9 cellular contexts compared by ENCODE assay signal in the genomic region with DNA sequence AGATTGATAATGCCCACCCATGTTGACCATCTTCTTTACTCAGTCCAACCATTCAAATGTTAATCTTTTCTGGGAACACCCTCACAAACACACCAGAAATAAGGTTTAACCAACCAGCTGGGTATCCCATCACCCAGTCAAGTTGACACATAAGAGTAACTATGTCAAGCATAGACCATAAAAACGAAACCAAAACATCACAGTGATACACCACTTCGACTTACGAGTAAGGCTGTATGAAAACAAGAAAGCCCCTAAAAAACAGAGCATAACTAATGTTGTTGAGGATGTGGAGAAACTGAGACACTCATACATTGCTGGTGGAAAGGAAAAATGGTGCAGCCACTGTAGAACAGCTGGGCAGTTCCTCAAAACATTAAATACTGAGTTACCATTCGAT. TPM values are rescaled to one million over a fixed set of nuclear protein-coding genes. Genes with fewer than 3 reads are reported as not detected.
DNase-seq lines count a peak whose midpoint lies in the region; ATAC-seq and TF ChIP-seq lines count a peak whose summit lies in the region.
"Had no signal": no experiment of that assay in that cellular context is flagged by ENCODE, and none has a peak within 500 bp of the region (broad histone marks: within the 10 kb centered on the region; RNA-seq: fewer than 3 reads in every experiment).

No MANE protein-coding gene starts in this region.

- H3K9me3 Mint-ChIP-seq in activated T-helper 2 cell treated with anti-CD3 and anti-CD28 coated beads, Interferon-gamma antibody, Interleukin-2, Interleukin-4, amounts not matched to agents 10 μg/mL and 5 μg/mL and 100 μg/mL, durations not matched to agents 14 hours and 24 hours and 36 hours = peaks cover 21% of the 10 kb centered on the region
- no peaks in the 10 kb centered on the region for H3K9me3 Mint-ChIP-seq in CD14-positive monocyte

- DNase-seq in activated T-helper 2 cell treated with anti-CD3 and anti-CD28 coated beads, Interferon-gamma antibody, Interleukin-2, Interleukin-4, amounts not matched to agents 10 μg/mL and 5 μg/mL and 100 μg/mL, durations not matched to agents 14 hours and 24 hours and 36 hours (ENCODE audit: low spot score) = no peak
- no peak for DNase-seq in NCI-H2196 (lab: John Stamatoyannopoulos, UW; ENCODE audit: unreplicated experiment)
- no peak for DNase-seq in DMS153 treated with DMSO at 0.1 percent for 48 hours (lab: John Stamatoyannopoulos, UW; ENCODE audit: unreplicated experiment)
- no peak for DNase-seq in GM19240 (ENCODE audit: insufficient read length, low spot score)
- no peak for DNase-seq in CD14-positive monocyte (ENCODE audit: low spot score)
- DNase-seq: NCI-H2107 had no signal

- intact Hi-C loops in activated T-helper 2 cell treated with anti-CD3 and anti-CD28 coated beads, Interferon-gamma antibody, Interleukin-2, Interleukin-4, amounts not matched to agents 10 μg/mL and 5 μg/mL and 100 μg/mL, durations not matched to agents 14 hours and 24 hours and 36 hours (cut with micrococcal nuclease) = no loop called here
- intact Hi-C loops in CD14-positive monocyte (cut with micrococcal nuclease) = no loop called here

- H3K27ac Mint-ChIP-seq in activated T-helper 2 cell treated with anti-CD3 and anti-CD28 coated beads, Interferon-gamma antibody, Interleukin-2, Interleukin-4, amounts not matched to agents 10 μg/mL and 5 μg/mL and 100 μg/mL, durations not matched to agents 14 hours and 24 hours and 36 hours = peak overlapping the region; percentile 81
- no peak overlapping the region for H3K27ac Mint-ChIP-seq in CD14-positive monocyte

- H3K27me3 Mint-ChIP-seq in activated T-helper 2 cell treated with anti-CD3 and anti-CD28 coated beads, Interferon-gamma antibody, Interleukin-2, Interleukin-4, amounts not matched to agents 10 μg/mL and 5 μg/mL and 100 μg/mL, durations not matched to agents 14 hours and 24 hours and 36 hours (ENCODE audit: low read depth) = no peaks in the 10 kb centered on the region
- peaks cover 0 to 1% (median 0%) of the 10 kb centered on the region in 3 donors for H3K27me3 Mint-ChIP-seq in CD14-positive monocyte (ENCODE audit: low read depth in 3 of 3)

- peak; percentile 67 for ATAC-seq in GM18498 (IDR thresholded peaks at IDR 0.05; ENCODE audit: unreplicated experiment)
- peak; percentile 44 for ATAC-seq in GM19455 (IDR thresholded peaks at IDR 0.05; ENCODE audit: unreplicated experiment)
- ATAC-seq in HG03095 (IDR thresholded peaks at IDR 0.05; ENCODE audit: unreplicated experiment) = peak; percentile 64

- peaks cover 33% of the 10 kb centered on the region for H3K4me1 Mint-ChIP-seq in activated T-helper 2 cell treated with anti-CD3 and anti-CD28 coated beads, Interferon-gamma antibody, Interleukin-2, Interleukin-4, amounts not matched to agents 10 μg/mL and 5 μg/mL and 100 μg/mL, durations not matched to agents 14 hours and 24 hours and 36 hours (ENCODE audit: low read depth)
- H3K4me1 Mint-ChIP-seq in CD14-positive monocyte = peaks cover 15% of the 10 kb centered on the region

- TF ChIP-seq CTCF in CD14-positive monocyte (IDR thresholded peaks at IDR 0.05) = no peak

- peaks cover 20% of the 10 kb centered on the region for H3K36me3 Mint-ChIP-seq in activated T-helper 2 cell treated with anti-CD3 and anti-CD28 coated beads, Interferon-gamma antibody, Interleukin-2, Interleukin-4, amounts not matched to agents 10 μg/mL and 5 μg/mL and 100 μg/mL, durations not matched to agents 14 hours and 24 hours and 36 hours (ENCODE audit: low read depth)
- H3K36me3 Mint-ChIP-seq in CD14-positive monocyte = no peaks in the 10 kb centered on the region

- peak overlapping the region; percentile 33 for H3K4me3 Mint-ChIP-seq in activated T-helper 2 cell treated with anti-CD3 and anti-CD28 coated beads, Interferon-gamma antibody, Interleukin-2, Interleukin-4, amounts not matched to agents 10 μg/mL and 5 μg/mL and 100 μg/mL, durations not matched to agents 14 hours and 24 hours and 36 hours (ENCODE audit: low read depth)
- H3K4me3 Mint-ChIP-seq in CD14-positive monocyte = no peak overlapping the region

RNA-seq across cellular contexts. Expression of gene SLC35F5, which starts 57.4 kb away (rescaled TPM):
- total RNA-seq in activated T-helper 2 cell treated with anti-CD3 and anti-CD28 coated beads, Interferon-gamma antibody, Interleukin-2, Interleukin-4, amounts not matched to agents 10 μg/mL and 5 μg/mL and 100 μg/mL, durations not matched to agents 14 hours and 24 hours and 36 hours = 39.6 and 41.8 TPM in 2 replicates
- polyA plus RNA-seq in CD14-positive monocyte = 10 to 100 TPM; 13.6 to 18.2 TPM
